Comparison of ENCODE assay signal across 15 cellular contexts in genomic region chr19:21322528-21322927, GRCh38. TPM values are rescaled to one million over a fixed set of nuclear protein-coding genes. Genes with fewer than 3 reads are reported as not detected.
A peak's percentile ranks its signal among the peaks of the same experiment; 100 is the strongest.
DNase-seq lines count a peak whose midpoint lies in the region; ATAC-seq, FAIRE-seq and TF ChIP-seq lines count a peak whose summit lies in the region.
"Had no signal": no experiment of that assay in that cellular context is flagged by ENCODE, and none has a peak within 500 bp of the region (broad histone marks: within the 10 kb centered on the region; RNA-seq: fewer than 3 reads in every experiment).

No MANE protein-coding gene starts in this region.

- H2AFZ ChIP-seq in mammary epithelial cell (ENCODE audit: low read depth, low read length) (peak overlapping the region; percentile 33), MM.1S (ENCODE audit: low read length) (no peak overlapping the region)

- CTCF ChIA-PET in mammary epithelial cell (lab: Charles Lee; ENCODE audit: low non-redundant PET) = interaction anchor here (0.6 kb wide), 1 partner anchor 131 kb away, joined by 4 read pairs; no protein-coding TSS in a partner anchor

- no peaks in the 10 kb centered on the region for H3F3A ChIP-seq in MM.1S (ENCODE audit: insufficient read depth, low read length)

- peaks cover 2% of the 10 kb centered on the region for H3K9me3 ChIP-seq in mammary epithelial cell (replicated peaks; ENCODE audit: insufficient read depth, low read length)
- H3K9me3 ChIP-seq in heart right ventricle = peaks cover 0 to 16% (median 0%) of the 10 kb centered on the region in 11 donors
- no peaks in the 10 kb centered on the region for H3K9me3 ChIP-seq in pancreas
- H3K9me3 ChIP-seq in MM.1S (replicated peaks; ENCODE audit: insufficient read depth, low read length) = no peaks in the 10 kb centered on the region
- H3K9me3 ChIP-seq in aorta (ENCODE audit: control insufficient read depth, low read length) = peaks cover 1% of the 10 kb centered on the region

- intact Hi-C loops in mammary epithelial cell (cut with micrococcal nuclease) = loop anchor here (10.0 kb wide), 2 partner anchors 182 to 442 kb away; partner anchors contain the start of genes ZNF100 and ZNF429
- intact Hi-C loops in heart right ventricle (cut with DNase I) = no loop called here
- intact Hi-C loops in pancreas (cut with DNase I) = no loop called here
- intact Hi-C loops in aorta (cut with DNase I) = loop anchor here in 1 of 2 donors (10.0 kb wide), 1 partner anchor 72 kb away; the partner anchor contains the start of gene ZNF493

- ATAC-seq in heart right ventricle = peak; percentile 58 to 95 (median 88)
- peak in 3 of 4 donors; percentile 59 to 73 (median 73) for ATAC-seq in pancreas
- ATAC-seq in aorta (ENCODE audit: low FRiP score) = no peak

- no peak overlapping the region for H3K4me3 ChIP-seq in mammary epithelial cell (replicated peaks in 1 of 3; ENCODE audit: insufficient read depth in 1 of 3, low read depth in 2 of 3, low read length in 3 of 3)
- no peak overlapping the region for H3K4me3 ChIP-seq in heart right ventricle
- H3K4me3 ChIP-seq in pancreas = no peak overlapping the region
- no peak overlapping the region for H3K4me3 ChIP-seq in MM.1S (ENCODE audit: low read length)
- no peak overlapping the region for H3K4me3 ChIP-seq in aorta (ENCODE audit: low read length in 2 of 2)
- H3K4me3 ChIP-seq: K562, SK-N-MC had no signal

- H4K20me1 ChIP-seq in mammary epithelial cell (ENCODE audit: insufficient read depth, low read length) (no peaks in the 10 kb centered on the region), MM.1S (ENCODE audit: insufficient read depth, low read length) (no peaks in the 10 kb centered on the region)

- H3K9me2 ChIP-seq in MM.1S (replicated peaks; ENCODE audit: insufficient read depth, low read length) = no peaks in the 10 kb centered on the region

- WGBS in mammary epithelial cell (ENCODE audit: low coverage, missing lambda C conversion rate) = 29% methylated on average over 8 of the region's 8 CpGs
- WGBS in heart right ventricle, 2 donors = 69 to 78% methylated on average over 8 of the region's 8 CpGs
- WGBS in pancreas, 2 donors = 62% methylated on average over 8 of the region's 8 CpGs
- WGBS in aorta, 2 donors = 67 to 68% methylated on average over 8 of the region's 8 CpGs

- DNase-seq in C1 segment of cervical spinal cord (lab: John Stamatoyannopoulos, UW) (peak in 12 of 14 donors; percentile 14 to 93 (median 58)), mammary epithelial cell (peak; percentile 54), heart right ventricle (peak; percentile 16 to 30), pancreas (peak in 1 of 6 donors; percentile 17), MM.1S (no peak), aorta (no peak), NCI-H748 (lab: John Stamatoyannopoulos, UW; ENCODE audit: unreplicated experiment) (no peak), NCI-H1092 (lab: John Stamatoyannopoulos, UW) (no peak)
- DNase-seq: activated CD4-positive, CD25-positive, alpha-beta regulatory T cell; activated CD8-positive, alpha-beta memory T cell treated with anti-CD3 and anti-CD28 coated beads, Interleukin-2, amount 50 U/mL, for 48 hours; naive B cell; NCI-H1694; stimulated activated CD4-positive, alpha-beta T cell treated with anti-CD3 and anti-CD28 coated beads, Interleukin-12 subunit alpha, Interleukin-12 subunit beta, amount 100 ng/mL, for 4 hours had no signal

- H3K9ac ChIP-seq in mammary epithelial cell (ENCODE audit: insufficient read depth, low read length) = no peak overlapping the region
- no peak overlapping the region for H3K9ac ChIP-seq in MM.1S (ENCODE audit: low read length)

- TF ChIP-seq CTCF in mammary epithelial cell (conservative IDR thresholded peaks at IDR 0.05 in 1 of 2, IDR thresholded peaks at IDR 0.05 in 1 of 2; ENCODE audit: extremely low read depth in 1 of 2, insufficient read depth in 1 of 2, low read depth in 1 of 2, low read length in 2 of 2) (no peak), heart right ventricle (IDR thresholded peaks at IDR 0.05) (no peak), pancreas (IDR thresholded peaks at IDR 0.05) (no peak), MM.1S (IDR thresholded peaks at IDR 0.05; ENCODE audit: low read length) (no peak)

- dilution Hi-C loops in mammary epithelial cell (cut with HindIII; ENCODE audit: low sequenced_read_pairs) = no loop called here

- H3K27ac ChIP-seq in mammary epithelial cell (ENCODE audit: insufficient read depth, low read depth, low read length) (no peak overlapping the region), heart right ventricle (peak overlapping the region in 8 of 10 donors; percentile 15 to 75 (median 60)), pancreas (peak overlapping the region; percentile 2 to 62 (median 49)), MM.1S (ENCODE audit: low read length) (no peak overlapping the region), aorta (ENCODE audit: low read depth in 1 of 2, low read length in 2 of 2) (no peak overlapping the region)
- H3K27ac ChIP-seq: SK-N-MC had no signal

- H3K4me2 ChIP-seq in mammary epithelial cell (ENCODE audit: insufficient read depth, low read depth, low read length) (peak overlapping the region; percentile 18), MM.1S (ENCODE audit: low read depth, low read length) (no peak overlapping the region)

- in situ Hi-C loops in mammary epithelial cell (cut with MboI; ENCODE audit: low sequenced_read_pairs in 2 of 2) = no loop called here

- H3K4me1 ChIP-seq in mammary epithelial cell (ENCODE audit: insufficient read depth, low read length) = peaks cover 8% of the 10 kb centered on the region
- peaks cover 0 to 42% (median 19%) of the 10 kb centered on the region in 9 donors for H3K4me1 ChIP-seq in heart right ventricle
- H3K4me1 ChIP-seq in pancreas = peaks cover 0 to 6% (median 0%) of the 10 kb centered on the region in 3 donors
- H3K4me1 ChIP-seq in MM.1S (ENCODE audit: low read length) = no peaks in the 10 kb centered on the region
- H3K4me1 ChIP-seq in aorta (ENCODE audit: control insufficient read depth in 1 of 2, insufficient read depth in 2 of 2, low read length in 2 of 2) = no peaks in the 10 kb centered on the region

- FAIRE-seq in pancreas (lab: Jason Lieb, UNC) = no peak
- FAIRE-seq: K562 had no signal

- BruUV-seq in mammary epithelial cell (replicated peaks; lab: Mats Ljungman, UMichigan) = no TSS peak

- H3K36me3 ChIP-seq in mammary epithelial cell (ENCODE audit: insufficient read depth, low read length) (peaks cover 2% of the 10 kb centered on the region), heart right ventricle (peaks cover 0 to 31% (median 13%) of the 10 kb centered on the region in 9 donors), pancreas (no peaks in the 10 kb centered on the region), MM.1S (replicated peaks; ENCODE audit: insufficient read depth, low read length) (no peaks in the 10 kb centered on the region), aorta (ENCODE audit: control insufficient read depth in 1 of 2, insufficient read depth in 2 of 2, low read length in 1 of 2) (no peaks in the 10 kb centered on the region)

- H3K27me3 ChIP-seq in mammary epithelial cell (ENCODE audit: insufficient read depth, low read length) = no peaks in the 10 kb centered on the region
- H3K27me3 ChIP-seq in heart right ventricle = no peaks in the 10 kb centered on the region
- no peaks in the 10 kb centered on the region for H3K27me3 ChIP-seq in pancreas
- no peaks in the 10 kb centered on the region for H3K27me3 ChIP-seq in MM.1S (replicated peaks; ENCODE audit: insufficient read depth, low read length)
- no peaks in the 10 kb centered on the region for H3K27me3 ChIP-seq in aorta (ENCODE audit: control insufficient read depth in 1 of 2, insufficient read depth in 2 of 2, low read length in 1 of 2)

- peaks cover 93% of the 10 kb centered on the region for H3K79me2 ChIP-seq in mammary epithelial cell (ENCODE audit: insufficient read depth, low read length)
- H3K79me2 ChIP-seq in MM.1S (ENCODE audit: low read length) = no peaks in the 10 kb centered on the region

RNA-seq across cellular contexts. Expression of gene ZNF708, which starts 6.7 kb away (rescaled TPM):
- 10 to 100 TPM in 1 of 2 donors, 1 to 10 TPM in 1; 9.2 to 15.3 TPM for total RNA-seq in mammary epithelial cell
- 1.3 TPM for polyA plus RNA-seq in mammary epithelial cell
- 3.4 TPM for polyA minus RNA-seq in mammary epithelial cell
- 1 to 10 TPM; 4.1 to 5.7 (median 4.9) TPM for total RNA-seq in heart right ventricle
- 1 to 10 TPM; 1.8 to 6.2 TPM for polyA plus RNA-seq in heart right ventricle
- total RNA-seq in pancreas = 10 to 100 TPM in 1 of 6 donors, 1 to 10 TPM in 5; 5.1 to 11.7 (median 7.7) TPM
- 1 to 10 TPM; 5.1 to 5.2 TPM for polyA plus RNA-seq in pancreas
- total RNA-seq in aorta = 10 to 100 TPM; 16.0 to 20.8 TPM
- 1 to 10 TPM; 2.4 to 6.0 TPM for polyA plus RNA-seq in aorta

RNA-seq across cellular contexts. Expression of gene ZNF738, which starts 36.3 kb away (rescaled TPM):
- total RNA-seq in mammary epithelial cell (1 to 10 TPM; 7.3 to 8.2 TPM), heart right ventricle (1 to 10 TPM in 9 of 10 donors, under 1 TPM in 1; 0.93 to 4.4 (median 2.3) TPM), pancreas (1 to 10 TPM; 1.4 to 5.0 (median 2.5) TPM), aorta (1 to 10 TPM; 5.2 to 8.6 TPM)
- polyA plus RNA-seq in mammary epithelial cell (7.4 TPM), heart right ventricle (1 to 10 TPM; 1.7 to 4.1 TPM), pancreas (1 to 10 TPM; 2.4 to 3.6 TPM), aorta (1 to 10 TPM; 2.4 to 5.3 TPM)
- not detected for polyA minus RNA-seq in mammary epithelial cell

Comparison
In these comparisons a context has a peak if more than half of its experiments do, and no peak if none do; other contexts are left out.
1. DNase-seq: peak in C1 segment of cervical spinal cord (12 of 14), mammary epithelial cell (single experiment) and heart right ventricle (2 of 2); none in MM.1S (single experiment), aorta (0 of 2), NCI-H748 (single experiment) and NCI-H1092 (single experiment).
2. H3K27ac ChIP-seq: peak in heart right ventricle (8 of 10) and pancreas (4 of 4); none in mammary epithelial cell (single experiment), MM.1S (single experiment) and aorta (0 of 2).